Comparison of ENCODE assay signal across 8 cellular contexts in the genomic region with DNA sequence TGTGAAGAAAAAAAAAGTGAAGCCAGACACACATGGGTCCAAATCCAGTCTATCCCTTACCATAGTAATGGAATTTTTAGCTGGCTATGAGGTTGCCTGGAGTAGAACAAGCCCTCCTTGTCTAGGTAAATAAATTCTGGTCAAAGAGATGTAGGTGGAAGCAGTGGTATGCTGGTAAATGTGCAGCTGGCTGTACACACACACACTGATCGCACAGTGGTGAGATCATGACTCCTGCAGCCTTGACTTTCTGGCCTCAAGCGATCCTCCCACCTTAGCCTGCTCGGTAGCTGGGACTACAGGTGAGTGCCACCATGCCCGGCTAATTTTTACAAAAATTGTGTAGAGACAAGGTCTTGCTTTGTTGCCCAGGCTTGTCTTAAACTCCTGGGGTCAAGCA.
"Had no signal": no experiment of that assay in that cellular context is flagged by ENCODE, and none has a peak within 500 bp of the region (broad histone marks: within the 10 kb centered on the region; RNA-seq: fewer than 3 reads in every experiment).

No MANE protein-coding gene starts in this region.

- DNase-seq: GDM1, GF-D8 had no signal

- ATAC-seq: GM12878 had no signal

- FAIRE-seq: G401.6, GM12878, GM12891, GM12892, GM18507, GM19239 had no signal

- H3K4me3 ChIP-seq: GM12878 had no signal
